In genomic region chr5:125612356-125613149, GRCh38 we compare ENCODE assay signal across 14 cellular contexts.
A peak's percentile ranks its signal among the peaks of the same experiment; 100 is the strongest.
DNase-seq lines count a peak whose midpoint lies in the region; ATAC-seq, FAIRE-seq and TF ChIP-seq lines count a peak whose summit lies in the region.
"Had no signal": no experiment of that assay in that cellular context is flagged by ENCODE, and none has a peak within 500 bp of the region (broad histone marks: within the 10 kb centered on the region; RNA-seq: fewer than 3 reads in every experiment).

No MANE protein-coding gene starts in this region.

- ATAC-seq in HG02610 (IDR thresholded peaks at IDR 0.05; ENCODE audit: unreplicated experiment) (no peak), GM18909 (IDR thresholded peaks at IDR 0.05; ENCODE audit: poor library complexity, unreplicated experiment) (no peak)

- FAIRE-seq in GM19239 (lab: Jason Lieb, UNC), result no peak

- no peaks in the 10 kb centered on the region for H3K36me3 Mint-ChIP-seq in endothelial cell (ENCODE audit: low read depth, unreplicated experiment)
- H3K36me3 Mint-ChIP-seq: activated naive CD4-positive, alpha-beta T cell treated with anti-CD3 and anti-CD28 coated beads, Interleukin-2, amount 10 ng/mL, durations not matched to agents 7 days and 5 days; CD14-positive monocyte had no signal

- DNase-seq in NCI-H128 (lab: John Stamatoyannopoulos, UW; ENCODE audit: unreplicated experiment), result peak; percentile 59
- peak; percentile 29 for DNase-seq in NCI-H510A (lab: John Stamatoyannopoulos, UW)
- DNase-seq in endothelial cell (ENCODE audit: low spot score), result no peak
- peak; percentile 28 for DNase-seq in putamen (ENCODE audit: low spot score)
- DNase-seq in GM19239 (ENCODE audit: insufficient read length, low spot score), result no peak
- DNase-seq in NCI-H1694 treated with DMSO at 0.1 percent for 48 hours (lab: John Stamatoyannopoulos, UW), result no peak
- DNase-seq: activated CD4-positive, alpha-beta T cell treated with anti-CD3 and anti-CD28 coated beads for 48 hours; activated naive CD4-positive, alpha-beta T cell treated with anti-CD3 and anti-CD28 coated beads, Interleukin-2, amount 10 ng/mL, durations not matched to agents 7 days and 5 days; HCEC 1CT; stimulated activated naive CD4-positive, alpha-beta T cell treated with Interleukin-2 at 50 U/mL for 16 hours had no signal

- no peak overlapping the region for H3K4me3 Mint-ChIP-seq in endothelial cell (ENCODE audit: unreplicated experiment)
- H3K4me3 Mint-ChIP-seq: activated naive CD4-positive, alpha-beta T cell treated with anti-CD3 and anti-CD28 coated beads, Interleukin-2, amount 10 ng/mL, durations not matched to agents 7 days and 5 days; CD14-positive monocyte; dendritic cell treated with granulocyte-macrophage colony-stimulating factor and Interleukin-4, amounts not matched to agents 40 ng/mL and 50 ng/mL, for 4 days had no signal

- H3K27ac Mint-ChIP-seq in endothelial cell (ENCODE audit: unreplicated experiment), result peak overlapping the region; percentile 21
- H3K27ac Mint-ChIP-seq: activated naive CD4-positive, alpha-beta T cell treated with anti-CD3 and anti-CD28 coated beads, Interleukin-2, amount 10 ng/mL, durations not matched to agents 7 days and 5 days; CD14-positive monocyte; dendritic cell treated with granulocyte-macrophage colony-stimulating factor and Interleukin-4, amounts not matched to agents 40 ng/mL and 50 ng/mL, for 4 days had no signal

- no peaks in the 10 kb centered on the region for H3K27me3 Mint-ChIP-seq in endothelial cell (ENCODE audit: unreplicated experiment)
- H3K27me3 Mint-ChIP-seq: activated naive CD4-positive, alpha-beta T cell treated with anti-CD3 and anti-CD28 coated beads, Interleukin-2, amount 10 ng/mL, durations not matched to agents 7 days and 5 days; dendritic cell treated with granulocyte-macrophage colony-stimulating factor and Interleukin-4, amounts not matched to agents 40 ng/mL and 50 ng/mL, for 4 days had no signal

- no peaks in the 10 kb centered on the region for H3K9me3 Mint-ChIP-seq in endothelial cell (ENCODE audit: unreplicated experiment)
- H3K9me3 Mint-ChIP-seq: dendritic cell treated with granulocyte-macrophage colony-stimulating factor and Interleukin-4, amounts not matched to agents 40 ng/mL and 50 ng/mL, for 4 days had no signal

- peaks cover 11% of the 10 kb centered on the region for H3K4me1 Mint-ChIP-seq in endothelial cell (ENCODE audit: unreplicated experiment)
- H3K4me1 Mint-ChIP-seq: activated naive CD4-positive, alpha-beta T cell treated with anti-CD3 and anti-CD28 coated beads, Interleukin-2, amount 10 ng/mL, durations not matched to agents 7 days and 5 days; CD14-positive monocyte had no signal

- TF ChIP-seq CTCF in endothelial cell (IDR thresholded peaks at IDR 0.05; ENCODE audit: unreplicated experiment), result no peak

Comparison
In these comparisons a context has a peak if more than half of its experiments do, and no peak if none do; other contexts are left out.
1. DNase-seq: peak in NCI-H128 (single experiment), NCI-H510A (single experiment) and putamen (single experiment); none in endothelial cell (single experiment), GM19239 (single experiment) and NCI-H1694 treated with DMSO at 0.1 percent for 48 hours (single experiment).